In genomic region chr12:79706676-79707075, GRCh38 we compare ENCODE assay signal across 24 cellular contexts.
"Had no signal": no experiment of that assay in that cellular context is flagged by ENCODE, and none has a peak within 500 bp of the region (broad histone marks: within the 10 kb centered on the region; RNA-seq: fewer than 3 reads in every experiment).

No MANE protein-coding gene starts in this region.

- DNase-seq: colonic mucosa; effector CD4-positive, alpha-beta T cell; endodermal cell; gastrocnemius medialis; heart right ventricle; hypothalamus; islet precursor cell; left ventricle myocardium inferior; lower lobe of right lung; midbrain; naive B cell; nephron progenitor cell; right lobe of liver; spleen; stimulated activated CD4-positive, alpha-beta T cell treated with anti-CD3 and anti-CD28 coated beads, Interleukin-15, amount 100 ng/mL, for 24 hours; stimulated activated CD4-positive, alpha-beta T cell treated with anti-CD3 and anti-CD28 coated beads, Interleukin-1b, Interleukin-23, amount 100 ng/mL, for 48 hours; stimulated activated CD4-positive, alpha-beta T cell treated with anti-CD3 and anti-CD28 coated beads, Interleukin-4, amount 100 ng/mL, for 24 hours; testis had no signal

- ATAC-seq: esophagus mucosa; gastrocnemius medialis; heart right ventricle; lower lobe of right lung; right lobe of liver; stimulated activated memory B cell treated with anti-CD40 and anti-IgM and Interleukin-4, amounts not matched to agents 10 μg/mL and 1 μg/mL and 100 μg/mL, for 72 hours had no signal

- H3K9ac ChIP-seq: parathyroid adenoma had no signal

- H3K79me2 ChIP-seq: parathyroid adenoma had no signal

- H3K36me3 ChIP-seq: colonic mucosa, gastrocnemius medialis, heart right ventricle, left ventricle myocardium inferior, lower lobe of right lung, prostate gland, right lobe of liver, spleen, tibial nerve had no signal

- FAIRE-seq: endothelial cell of umbilical vein had no signal

- H2AFZ ChIP-seq: parathyroid adenoma had no signal

- H3K27ac ChIP-seq: colonic mucosa, gastrocnemius medialis, heart right ventricle, left ventricle myocardium inferior, lower lobe of right lung, parathyroid adenoma, prostate gland, right lobe of liver, spleen, testis, tibial nerve had no signal

- H3K4me3 ChIP-seq: colonic mucosa, gastrocnemius medialis, heart right ventricle, left ventricle myocardium inferior, lower lobe of right lung, prostate gland, right lobe of liver, spleen, testis, tibial nerve had no signal

- H3K27me3 ChIP-seq: colonic mucosa, gastrocnemius medialis, right lobe of liver, testis, tibial nerve had no signal

- H3K9me3 ChIP-seq: colonic mucosa, gastrocnemius medialis, heart right ventricle, left ventricle myocardium inferior, lower lobe of right lung, prostate gland, right lobe of liver, testis had no signal

- H3K4me1 ChIP-seq: colonic mucosa, gastrocnemius medialis, heart right ventricle, left ventricle myocardium inferior, lower lobe of right lung, parathyroid adenoma, prostate gland, right lobe of liver, spleen, testis, tibial nerve had no signal
